Comparison of ENCODE assay signal across 8 cellular contexts in genomic region chr4:42151568-42152506, GRCh38. TPM values are rescaled to one million over a fixed set of nuclear protein-coding genes. Genes with fewer than 3 reads are reported as not detected.
DNase-seq lines count a peak whose midpoint lies in the region; ATAC-seq and TF ChIP-seq lines count a peak whose summit lies in the region.

No MANE protein-coding gene starts in this region.

- no peaks in the 10 kb centered on the region for H3K36me3 ChIP-seq in BLaER1
- no peaks in the 10 kb centered on the region; the same call in 1 of the 2 replicates for H3K36me3 ChIP-seq in OCI-LY1 (ENCODE audit: insufficient read depth, low read length)
- H3K36me3 ChIP-seq in body of pancreas (replicated peaks in 1 of 2; ENCODE audit: insufficient read depth in 1 of 2, low read depth in 2 of 2): no peaks in the 10 kb centered on the region
- no peaks in the 10 kb centered on the region for H3K36me3 ChIP-seq in mucosa of rectum (ENCODE audit: control insufficient read depth in 2 of 2, insufficient read depth in 2 of 2, low read length in 2 of 2)
- H3K36me3 ChIP-seq in tibial nerve: no peaks in the 10 kb centered on the region

- peaks cover 35% of the 10 kb centered on the region for H4K20me1 ChIP-seq in BLaER1
- H4K20me1 ChIP-seq in OCI-LY1 (ENCODE audit: insufficient read depth, low read length): no peaks in the 10 kb centered on the region

- H3K4me2 ChIP-seq in BLaER1 (peak overlapping the region; percentile 91), OCI-LY1 (ENCODE audit: low read length) (peak overlapping the region; percentile 78)

- peak overlapping the region; percentile 86 for H3K4me3 ChIP-seq in BLaER1
- peak overlapping the region; percentile 78 for H3K4me3 ChIP-seq in OCI-LY1 (ENCODE audit: low read depth, low read length, poor library complexity, severe bottlenecking)
- peak overlapping the region in 1 of 2 donors; percentile 25 for H3K4me3 ChIP-seq in body of pancreas
- H3K4me3 ChIP-seq in mucosa of rectum (ENCODE audit: low read length in 2 of 2): peak overlapping the region; percentile 52 to 60
- peak overlapping the region; percentile 19 to 58 (median 42) for H3K4me3 ChIP-seq in tibial nerve

- TF ChIP-seq POLR2A in body of pancreas (IDR thresholded peaks at IDR 0.05) (no peak), tibial nerve (IDR thresholded peaks at IDR 0.05) (no peak)

- no peaks in the 10 kb centered on the region for H3K9me3 ChIP-seq in BLaER1
- H3K9me3 ChIP-seq in OCI-LY1 (ENCODE audit: low read length): no peaks in the 10 kb centered on the region
- no peaks in the 10 kb centered on the region for H3K9me3 ChIP-seq in body of pancreas
- no peaks in the 10 kb centered on the region for H3K9me3 ChIP-seq in mucosa of rectum (ENCODE audit: control insufficient read depth in 2 of 2, low read length in 2 of 2)
- H3K9me3 ChIP-seq in tibial nerve: no peaks in the 10 kb centered on the region

- ATAC-seq in GM18907 (IDR thresholded peaks at IDR 0.05; ENCODE audit: unreplicated experiment) (peak; percentile 76), HG03066 (IDR thresholded peaks at IDR 0.05; ENCODE audit: low read depth, unreplicated experiment) (peak; percentile 43), body of pancreas (peak; percentile 6)

- WGBS in body of pancreas, 2 donors: 1 to 3% methylated on average over 19 to 117 of the region's 122 CpGs
- WGBS in tibial nerve, 2 donors: 0 to 1% methylated on average over 61 to 64 of the region's 122 CpGs

- H2AFZ ChIP-seq in OCI-LY1 (ENCODE audit: low read length): no peak overlapping the region

- peak overlapping the region; percentile 85 for H3K9ac ChIP-seq in BLaER1
- peak overlapping the region; percentile 75 for H3K9ac ChIP-seq in OCI-LY1 (ENCODE audit: low read length)
- no peak overlapping the region for H3K9ac ChIP-seq in mucosa of rectum (ENCODE audit: low read depth in 1 of 2, low read length in 2 of 2)

- peaks cover 42% of the 10 kb centered on the region for H3K79me2 ChIP-seq in OCI-LY1 (ENCODE audit: insufficient read depth, low read length)

- H3F3A ChIP-seq in OCI-LY1 (ENCODE audit: insufficient read depth, low read length): no peaks in the 10 kb centered on the region

- H3K27ac ChIP-seq in BLaER1: peak overlapping the region; percentile 84
- peak overlapping the region; percentile 45 for H3K27ac ChIP-seq in OCI-LY1 (ENCODE audit: low read depth, low read length, poor library complexity, severe bottlenecking)
- no peak overlapping the region for H3K27ac ChIP-seq in body of pancreas
- no peak overlapping the region for H3K27ac ChIP-seq in mucosa of rectum (ENCODE audit: low read depth in 2 of 2, low read length in 2 of 2)
- H3K27ac ChIP-seq in tibial nerve: peak overlapping the region in 1 of 4 donors; percentile 53

- intact Hi-C loops in body of pancreas (cut with DNase I): no loop called here

- DNase-seq in body of pancreas (peak in 1 of 4 donors; percentile 12), tibial nerve (ENCODE audit: low spot score in 2 of 2) (no peak), GOT3 (lab: John Stamatoyannopoulos, UW) (no peak)

- H3K4me1 ChIP-seq in BLaER1: peaks cover 37% of the 10 kb centered on the region
- peaks cover 46% of the 10 kb centered on the region for H3K4me1 ChIP-seq in OCI-LY1 (ENCODE audit: insufficient read depth, low read length, severe bottlenecking)
- H3K4me1 ChIP-seq in body of pancreas: peaks cover 21% of the 10 kb centered on the region
- peaks cover 0 to 3% of the 10 kb centered on the region in 2 donors for H3K4me1 ChIP-seq in mucosa of rectum (ENCODE audit: control insufficient read depth in 2 of 2, insufficient read depth in 2 of 2, low read length in 2 of 2)
- peaks cover 0 to 31% (median 2%) of the 10 kb centered on the region in 4 donors for H3K4me1 ChIP-seq in tibial nerve

- no peak for TF ChIP-seq EP300 in tibial nerve (IDR thresholded peaks at IDR 0.05)

- H3K9me2 ChIP-seq in OCI-LY1 (ENCODE audit: low read depth, low read length): no peaks in the 10 kb centered on the region

- H3K27me3 ChIP-seq in BLaER1: no peaks in the 10 kb centered on the region
- H3K27me3 ChIP-seq in OCI-LY1 (ENCODE audit: insufficient read depth, low read length): no peaks in the 10 kb centered on the region
- H3K27me3 ChIP-seq in body of pancreas: peaks cover 0 to 31% of the 10 kb centered on the region in 2 donors
- peaks cover 8 to 13% of the 10 kb centered on the region in 2 donors for H3K27me3 ChIP-seq in mucosa of rectum (ENCODE audit: control insufficient read depth in 2 of 2, insufficient read depth in 2 of 2, low read length in 2 of 2)
- peaks cover 0 to 60% of the 10 kb centered on the region in 2 donors for H3K27me3 ChIP-seq in tibial nerve

- no peak for TF ChIP-seq CTCF in OCI-LY1 (IDR thresholded peaks at IDR 0.05; ENCODE audit: low read length)
- TF ChIP-seq CTCF in body of pancreas (IDR thresholded peaks at IDR 0.05): no peak
- no peak for TF ChIP-seq CTCF in tibial nerve (IDR thresholded peaks at IDR 0.05)

RNA-seq across cellular contexts. Expression of gene BEND4, which starts 0.6 kb away (rescaled TPM):
- not detected for total RNA-seq in body of pancreas
- under 1 TPM; 0.22 to 0.98 (median 0.51) TPM for total RNA-seq in tibial nerve

Comparison
In these comparisons a context has a peak if more than half of its experiments do, and no peak if none do; other contexts are left out.
1. H3K27ac ChIP-seq: peak in BLaER1 (single experiment) and OCI-LY1 (single experiment); none in body of pancreas (0 of 4) and mucosa of rectum (0 of 2).
2. H3K9ac ChIP-seq: peak in BLaER1 (single experiment) and OCI-LY1 (single experiment); none in mucosa of rectum (0 of 2).
3. ATAC-seq: peak in every context shown above with its lines; median percentile 76 in GM18907; 43 in HG03066; 6 in body of pancreas.